ENCODE assay signal across 8 cellular contexts in genomic region chr11:6655790-6656580, GRCh38. TPM values are rescaled to one million over a fixed set of nuclear protein-coding genes. Genes with fewer than 3 reads are reported as not detected.
A peak's percentile ranks its signal among the peaks of the same experiment; 100 is the strongest.
DNase-seq lines count a peak whose midpoint lies in the region; TF ChIP-seq lines count a peak whose summit lies in the region.

A gene with protein sequence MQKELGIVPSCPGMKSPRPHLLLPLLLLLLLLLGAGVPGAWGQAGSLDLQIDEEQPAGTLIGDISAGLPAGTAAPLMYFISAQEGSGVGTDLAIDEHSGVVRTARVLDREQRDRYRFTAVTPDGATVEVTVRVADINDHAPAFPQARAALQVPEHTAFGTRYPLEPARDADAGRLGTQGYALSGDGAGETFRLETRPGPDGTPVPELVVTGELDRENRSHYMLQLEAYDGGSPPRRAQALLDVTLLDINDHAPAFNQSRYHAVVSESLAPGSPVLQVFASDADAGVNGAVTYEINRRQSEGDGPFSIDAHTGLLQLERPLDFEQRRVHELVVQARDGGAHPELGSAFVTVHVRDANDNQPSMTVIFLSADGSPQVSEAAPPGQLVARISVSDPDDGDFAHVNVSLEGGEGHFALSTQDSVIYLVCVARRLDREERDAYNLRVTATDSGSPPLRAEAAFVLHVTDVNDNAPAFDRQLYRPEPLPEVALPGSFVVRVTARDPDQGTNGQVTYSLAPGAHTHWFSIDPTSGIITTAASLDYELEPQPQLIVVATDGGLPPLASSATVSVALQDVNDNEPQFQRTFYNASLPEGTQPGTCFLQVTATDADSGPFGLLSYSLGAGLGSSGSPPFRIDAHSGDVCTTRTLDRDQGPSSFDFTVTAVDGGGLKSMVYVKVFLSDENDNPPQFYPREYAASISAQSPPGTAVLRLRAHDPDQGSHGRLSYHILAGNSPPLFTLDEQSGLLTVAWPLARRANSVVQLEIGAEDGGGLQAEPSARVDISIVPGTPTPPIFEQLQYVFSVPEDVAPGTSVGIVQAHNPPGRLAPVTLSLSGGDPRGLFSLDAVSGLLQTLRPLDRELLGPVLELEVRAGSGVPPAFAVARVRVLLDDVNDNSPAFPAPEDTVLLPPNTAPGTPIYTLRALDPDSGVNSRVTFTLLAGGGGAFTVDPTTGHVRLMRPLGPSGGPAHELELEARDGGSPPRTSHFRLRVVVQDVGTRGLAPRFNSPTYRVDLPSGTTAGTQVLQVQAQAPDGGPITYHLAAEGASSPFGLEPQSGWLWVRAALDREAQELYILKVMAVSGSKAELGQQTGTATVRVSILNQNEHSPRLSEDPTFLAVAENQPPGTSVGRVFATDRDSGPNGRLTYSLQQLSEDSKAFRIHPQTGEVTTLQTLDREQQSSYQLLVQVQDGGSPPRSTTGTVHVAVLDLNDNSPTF (N-terminal part only) (minus strand): TSS chr11:6655809. CDS start chr11:6641613, 14,196 bp downstream.

- H3K4me1 ChIP-seq in HEK293 (ENCODE audit: control insufficient read depth, insufficient read depth, low read length) (no peaks in the 10 kb centered on the region), ovary (ENCODE audit: insufficient read depth) (peaks cover 8% of the 10 kb centered on the region)

- peak; percentile 20 for TF ChIP-seq POLR2A in ovary (IDR thresholded peaks at IDR 0.05)

- no peaks in the 10 kb centered on the region for H3K27me3 ChIP-seq in ovary

- H3K9me3 ChIP-seq in HEK293 (ENCODE audit: control insufficient read depth, insufficient read depth, low read depth, low read length) (no peaks in the 10 kb centered on the region), ovary (no peaks in the 10 kb centered on the region)

- intact Hi-C loops in ovary (cut with DNase I), result no loop called here

- POLR2A ChIA-PET in HEK293 (lab: Yijun Ruan, JAX), result interaction anchor here (1.1 kb wide), 1 partner anchor 45 kb away, joined by 3 read pairs; the partner anchor contains the start of gene TAF10

- H3K27ac ChIP-seq in HEK293 (ENCODE audit: extremely low read depth, low read depth, low read length), result no peak within 1 kb of the TSS
- H3K27ac ChIP-seq in ovary, result peak within 1 kb of the TSS; percentile 58 to 71

- WGBS in ovary, 3 donors, result 5 to 9% (median 8%) methylated on average over 27 to 36 of the region's 56 CpGs

- CTCF ChIA-PET in HEK293 (lab: Yijun Ruan, JAX), result interaction anchor here (0.6 to 2.7 kb wide), 3 partner anchors 12 to 66 kb away, joined by 3 to 13 read pairs (median 7); no protein-coding TSS in a partner anchor

- no peak for TF ChIP-seq EP300 in ovary (IDR thresholded peaks at IDR 0.05)

- H3K36me3 ChIP-seq in HEK293 (ENCODE audit: control insufficient read depth in 2 of 2, insufficient read depth in 1 of 2, low read length in 2 of 2) (no peaks in the 10 kb centered on the region), ovary (no peaks in the 10 kb centered on the region)

- TF ChIP-seq CTCF in HEK293 (tag by site-specific recombination; IDR thresholded peaks at IDR 0.05) (no peak), ovary (IDR thresholded peaks at IDR 0.05) (no peak), GM10266 (IDR thresholded peaks at IDR 0.05; ENCODE audit: control insufficient read depth, insufficient read depth, low read depth, missing control alignments) (no peak)

- DNase-seq in T-helper 9 cell (peak; percentile 37), germinal center (ENCODE audit: low spot score) (peak; percentile 37), ovary (peak; percentile 38 to 76 (median 64)), NOMO-1 (lab: John Stamatoyannopoulos, UW; ENCODE audit: unreplicated experiment in 2 of 2) (no peak), NCI-H187 (lab: John Stamatoyannopoulos, UW) (no peak), HUDEP-2 (lab: John Stamatoyannopoulos, UW; ENCODE audit: unreplicated experiment in 76 of 76) (no peak), GM10266 (ENCODE audit: extremely low spot score) (no peak)

- H3K4me3 ChIP-seq in HEK293 (ENCODE audit: low read depth, low read length) (peak within 1 kb of the TSS; percentile 34), ovary (peak within 1 kb of the TSS; percentile 53)

TF ChIP-seq in HEK293, 187 proteins besides CTCF, POLR2A, EP300 and RAD21:
- TF ChIP-seq KLF10 (tag by site-specific recombination; IDR thresholded peaks at IDR 0.05), result no peak
- TF ChIP-seq ZNF785 (tag by site-specific recombination; IDR thresholded peaks at IDR 0.05), result no peak
- no peak for TF ChIP-seq KLF1 (tag by site-specific recombination; IDR thresholded peaks at IDR 0.05)
- TF ChIP-seq ZNF335 (tag by site-specific recombination; conservative IDR thresholded peaks at IDR 0.05), result no peak
- TF ChIP-seq, protein P1, sequence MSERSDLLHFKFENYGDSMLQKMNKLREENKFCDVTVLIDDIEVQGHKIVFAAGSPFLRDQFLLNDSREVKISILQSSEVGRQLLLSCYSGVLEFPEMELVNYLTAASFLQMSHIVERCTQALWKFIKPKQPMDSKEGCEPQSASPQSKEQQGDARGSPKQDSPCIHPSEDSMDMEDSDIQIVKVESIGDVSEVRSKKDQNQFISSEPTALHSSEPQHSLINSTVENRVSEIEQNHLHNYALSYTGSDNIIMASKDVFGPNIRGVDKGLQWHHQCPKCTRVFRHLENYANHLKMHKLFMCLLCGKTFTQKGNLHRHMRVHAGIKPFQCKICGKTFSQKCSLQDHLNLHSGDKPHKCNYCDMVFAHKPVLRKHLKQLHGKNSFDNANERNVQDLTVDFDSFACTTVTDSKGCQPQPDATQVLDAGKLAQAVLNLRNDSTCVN (tag by site-specific recombination; optimal IDR thresholded peaks at IDR 0.05), result peak; percentile 55
- TF ChIP-seq EGR2 (tag by site-specific recombination; IDR thresholded peaks at IDR 0.05; ENCODE audit: low read depth), result peak; percentile 21; the same call in 1 of the 2 replicates
- TF ChIP-seq KLF16 (tag by site-specific recombination; IDR thresholded peaks at IDR 0.05), result no peak
- TF ChIP-seq ZBTB20 (tag by site-specific recombination; IDR thresholded peaks at IDR 0.05), result peak; percentile 33; the same call in 1 of the 2 replicates
- TF ChIP-seq ZNF398 (tag by site-specific recombination; IDR thresholded peaks at IDR 0.05), result peak; percentile 64
- TF ChIP-seq, protein P2, sequence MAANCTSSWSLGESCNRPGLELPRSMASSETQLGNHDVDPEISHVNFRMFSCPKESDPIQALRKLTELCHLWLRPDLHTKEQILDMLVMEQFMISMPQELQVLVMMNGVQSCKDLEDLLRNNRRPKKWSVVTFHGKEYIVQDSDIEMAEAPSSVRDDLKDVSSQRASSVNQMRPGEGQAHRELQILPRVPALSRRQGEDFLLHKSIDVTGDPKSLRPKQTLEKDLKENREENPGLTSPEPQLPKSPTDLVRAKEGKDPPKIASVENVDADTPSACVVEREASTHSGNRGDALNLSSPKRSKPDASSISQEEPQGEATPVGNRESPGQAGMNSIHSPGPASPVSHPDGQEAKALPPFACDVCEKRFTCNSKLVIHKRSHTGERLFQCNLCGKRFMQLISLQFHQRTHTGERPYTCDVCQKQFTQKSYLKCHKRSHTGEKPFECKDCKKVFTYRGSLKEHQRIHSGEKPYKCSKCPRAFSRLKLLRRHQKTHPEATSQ (tag by site-specific recombination; IDR thresholded peaks at IDR 0.05), result no peak
- TF ChIP-seq ZBTB17 (tag by site-specific recombination; IDR thresholded peaks at IDR 0.05), result peak; percentile 54; the same call in 1 of the 2 replicates
- 0 out of 2 replicates have a peak, but pooled peaks have one; percentile 26 for TF ChIP-seq ZNF521 (tag by site-specific recombination; IDR thresholded peaks at IDR 0.05)
- TF ChIP-seq ZFHX2 (tag by site-specific recombination; conservative IDR thresholded peaks at IDR 0.05), result peak; percentile 27; the same call in 1 of the 2 replicates
- TF ChIP-seq ZNF600 (tag by site-specific recombination; IDR thresholded peaks at IDR 0.05), result 0 out of 2 replicates have a peak, but pooled peaks have one; percentile 53
- TF ChIP-seq ZNF366 (tag by site-specific recombination; conservative IDR thresholded peaks at IDR 0.05), result peak; percentile 92
- TF ChIP-seq ZBTB7A (tag by site-specific recombination; IDR thresholded peaks at IDR 0.05; ENCODE audit: low read depth), result no peak
- peak; percentile 99 for TF ChIP-seq PRDM1 (tag by site-specific recombination; IDR thresholded peaks at IDR 0.05)

RNA-seq across cellular contexts. Expression of the gene that starts here (rescaled TPM):
- total RNA-seq in ovary, result 10 to 100 TPM; 14.8 to 36.8 (median 23.0) TPM
- 10 to 100 TPM in 1 of 2 donors, 1 to 10 TPM in 1; 5.2 to 20.2 TPM for polyA plus RNA-seq in ovary

Comparison
In these comparisons a context has a peak if more than half of its experiments do, and no peak if none do; other contexts are left out.
1. DNase-seq: peak in T-helper 9 cell (single experiment), germinal center (single experiment) and ovary (5 of 5); none in NOMO-1 (0 of 2), NCI-H187 (0 of 2), HUDEP-2 (0 of 76) and GM10266 (single experiment).